In the genomic region with DNA sequence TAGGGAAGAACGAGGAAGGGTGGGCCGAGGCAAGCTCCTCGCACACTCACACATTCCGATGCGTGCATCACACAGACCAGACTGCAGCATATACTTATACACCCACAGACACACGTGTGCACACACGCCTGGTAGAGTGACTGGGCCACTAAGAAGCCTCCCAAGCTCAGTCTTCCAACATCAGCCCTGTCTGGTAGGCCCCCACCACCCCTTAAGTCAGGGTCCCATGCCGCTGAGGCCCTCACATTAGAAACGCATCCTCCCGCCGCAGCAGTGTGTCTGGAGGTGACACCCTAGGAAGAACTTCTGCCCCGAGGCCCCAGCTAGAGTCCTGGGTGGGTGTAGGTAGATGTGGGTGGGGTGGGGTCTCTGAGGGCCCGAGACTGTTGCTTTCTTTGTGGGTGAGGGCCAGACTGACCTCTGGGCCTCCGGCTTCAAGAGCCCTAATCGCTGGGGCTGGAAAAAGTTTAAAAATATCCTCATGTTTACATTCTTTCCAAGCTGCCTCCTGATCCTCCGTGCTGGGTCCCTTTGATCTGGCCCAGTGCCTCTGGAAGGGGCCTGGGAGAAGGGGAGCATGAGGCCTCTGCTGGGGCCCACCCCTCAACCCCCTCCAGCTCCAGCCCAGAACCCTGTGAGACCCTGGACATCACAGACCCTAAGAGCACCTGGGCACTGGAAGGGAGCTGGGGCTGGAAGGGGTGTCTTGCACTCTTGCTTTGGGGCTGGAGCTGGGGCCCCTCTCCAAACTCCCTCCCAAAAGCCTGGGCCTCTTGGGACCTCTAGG, we compare ENCODE assay signal across 18 cellular contexts. TPM values are rescaled to one million over a fixed set of nuclear protein-coding genes. Genes with fewer than 3 reads are reported as not detected.
DNase-seq lines count a peak whose midpoint lies in the region; ATAC-seq, FAIRE-seq and TF ChIP-seq lines count a peak whose summit lies in the region.
"Had no signal": no experiment of that assay in that cellular context is flagged by ENCODE, and none has a peak within 500 bp of the region (broad histone marks: within the 10 kb centered on the region; RNA-seq: fewer than 3 reads in every experiment).

No MANE protein-coding gene starts in this region.

- no peak overlapping the region for H3K4me2 ChIP-seq in keratinocyte (ENCODE audit: control insufficient read depth, extremely low read depth, insufficient read depth, low read depth, low read length)

- H3K4me1 Mint-ChIP-seq in chondrocyte (ENCODE audit: low read depth): peaks cover 37% of the 10 kb centered on the region

- no peak overlapping the region for H2AFZ ChIP-seq in keratinocyte (ENCODE audit: control insufficient read depth, low read length)

- H3K4me3 ChIP-seq in keratinocyte (ENCODE audit: control insufficient read depth in 2 of 3, extremely low read depth in 1 of 3, insufficient read depth in 2 of 3, low read depth in 1 of 3, low read length in 3 of 3): no peak overlapping the region
- peak overlapping the region in 2 of 3 donors; percentile 41 to 59 for H3K4me3 ChIP-seq in skeletal muscle tissue (ENCODE audit: low read length in 3 of 3)

- no peaks in the 10 kb centered on the region for H3K9me3 ChIP-seq in keratinocyte (ENCODE audit: control insufficient read depth, low read depth, low read length)
- H3K9me3 ChIP-seq in skeletal muscle tissue (ENCODE audit: control insufficient read depth in 3 of 3, low read length in 3 of 3): no peaks in the 10 kb centered on the region

- H3K4me3 Mint-ChIP-seq in chondrocyte (ENCODE audit: unreplicated experiment): peak overlapping the region; percentile 16
- H3K4me3 Mint-ChIP-seq: activated naive CD4-positive, alpha-beta T cell treated with anti-CD3 and anti-CD28 coated beads, Interleukin-2, amount 10 ng/mL, durations not matched to agents 7 days and 5 days had no signal

- H3K27ac ChIP-seq in keratinocyte (ENCODE audit: control insufficient read depth, insufficient read depth, low read length) (no peak overlapping the region), skeletal muscle tissue (ENCODE audit: low read depth, low read length) (peak overlapping the region; percentile 93)

- H3K27me3 ChIP-seq in keratinocyte (ENCODE audit: control insufficient read depth, extremely low read depth, insufficient read depth, low read length) (peaks cover 3% of the 10 kb centered on the region), skeletal muscle tissue (ENCODE audit: control insufficient read depth in 3 of 3, insufficient read depth in 3 of 3, low read length in 3 of 3) (no peaks in the 10 kb centered on the region)

- no peaks in the 10 kb centered on the region for H4K20me1 ChIP-seq in keratinocyte (ENCODE audit: control insufficient read depth, extremely low read depth, insufficient read depth, low read length)

- dilution Hi-C loops in keratinocyte (cut with MboI; ENCODE audit: extremely low pct_ligation_motif_present, low sequenced_read_pairs): no loop called here

- no peak for TF ChIP-seq CTCF in chondrocyte (IDR thresholded peaks at IDR 0.05)
- TF ChIP-seq CTCF in keratinocyte (optimal IDR thresholded peaks at IDR 0.05 in 1 of 3, IDR thresholded peaks at IDR 0.05 in 1 of 3, conservative IDR thresholded peaks at IDR 0.05 in 1 of 3; ENCODE audit: extremely low read depth in 1 of 3, insufficient read depth in 2 of 3, low read length in 3 of 3): no peak

- no peaks in the 10 kb centered on the region for H3K9me1 ChIP-seq in keratinocyte (ENCODE audit: control insufficient read depth, extremely low read depth, insufficient read depth, low read length)

- H3K9me3 Mint-ChIP-seq in chondrocyte (ENCODE audit: low read depth): no peaks in the 10 kb centered on the region
- H3K9me3 Mint-ChIP-seq: activated naive CD4-positive, alpha-beta T cell treated with anti-CD3 and anti-CD28 coated beads, Interleukin-2, amount 10 ng/mL, durations not matched to agents 7 days and 5 days had no signal

- peaks cover 6% of the 10 kb centered on the region for H3K27me3 Mint-ChIP-seq in chondrocyte (ENCODE audit: low read depth)

- H3K36me3 Mint-ChIP-seq in chondrocyte (ENCODE audit: low read depth): no peaks in the 10 kb centered on the region
- H3K36me3 Mint-ChIP-seq: activated naive CD4-positive, alpha-beta T cell treated with anti-CD3 and anti-CD28 coated beads, Interleukin-2, amount 10 ng/mL, durations not matched to agents 7 days and 5 days had no signal

- no peaks in the 10 kb centered on the region for H3K36me3 ChIP-seq in keratinocyte (ENCODE audit: control insufficient read depth in 2 of 2, extremely low read depth in 1 of 2, insufficient read depth in 2 of 2, low read length in 2 of 2)
- H3K36me3 ChIP-seq in skeletal muscle tissue (ENCODE audit: control insufficient read depth in 3 of 3, insufficient read depth in 3 of 3, low read length in 3 of 3): no peaks in the 10 kb centered on the region

- H3K9ac ChIP-seq in keratinocyte (ENCODE audit: control insufficient read depth, extremely low read depth, insufficient read depth, low read length): no peak overlapping the region
- H3K9ac ChIP-seq in skeletal muscle tissue (ENCODE audit: low read depth in 1 of 3, low read length in 3 of 3): peak overlapping the region in 2 of 3 donors; percentile 48 to 62

- H3K4me1 ChIP-seq in keratinocyte (ENCODE audit: control insufficient read depth, extremely low read depth, insufficient read depth, low read length) (peaks cover 9% of the 10 kb centered on the region), skeletal muscle tissue (ENCODE audit: control insufficient read depth in 3 of 3, insufficient read depth in 3 of 3, low read length in 3 of 3) (peaks cover 64 to 70% (median 67%) of the 10 kb centered on the region in 3 donors)

- no peak for ATAC-seq in GM21381 (IDR thresholded peaks at IDR 0.05; ENCODE audit: unreplicated experiment)
- ATAC-seq in HG02571 (IDR thresholded peaks at IDR 0.05; ENCODE audit: unreplicated experiment): no peak

- H3K27ac Mint-ChIP-seq in chondrocyte (ENCODE audit: unreplicated experiment): peak overlapping the region; percentile 49
- H3K27ac Mint-ChIP-seq: activated naive CD4-positive, alpha-beta T cell treated with anti-CD3 and anti-CD28 coated beads, Interleukin-2, amount 10 ng/mL, durations not matched to agents 7 days and 5 days had no signal

- no peak for TF ChIP-seq POLR2A in GM12891 (IDR thresholded peaks at IDR 0.05; ENCODE audit: low read depth, low read length)

- no peaks in the 10 kb centered on the region for H3K79me2 ChIP-seq in keratinocyte (ENCODE audit: control insufficient read depth, insufficient read depth, low read length)

- DNase-seq in GM12891 (ENCODE audit: insufficient read length, low spot score): peak; percentile 11
- peak; percentile 65 for DNase-seq in chondrocyte (ENCODE audit: low spot score)
- DNase-seq in keratinocyte (ENCODE audit: low read depth, low spot score): peak; percentile 49
- no peak for DNase-seq in activated CD4-positive, CD25-positive, alpha-beta regulatory T cell (lab: John Stamatoyannopoulos, UW)
- no peak for DNase-seq in SIG-M5 treated with dmso at 0.1 percent for 504 hours (lab: John Stamatoyannopoulos, UW; ENCODE audit: unreplicated experiment)
- DNase-seq: activated CD8-positive, alpha-beta memory T cell treated with anti-CD3 and anti-CD28 coated beads for 24 hours; NCI-H1092 treated with DMSO at 0.1 percent for 48 hours; NCI-H446 treated with DMSO at 0.1 percent for 48 hours; occipital lobe had no signal

- FAIRE-seq in GM12891 (lab: Jason Lieb, UNC) (no peak), keratinocyte (lab: Jason Lieb, UNC) (no peak)
- FAIRE-seq: RCC 7860 had no signal

RNA-seq across cellular contexts. Expression of gene CDH16, which starts 13.6 kb away (rescaled TPM):
- not detected for polyA plus RNA-seq in GM12891 (2012; ENCODE audit: low read depth, missing spikeins)
- total RNA-seq in chondrocyte: not detected in 3 replicates
- 0.16 to 2.1 TPM (median 0.45 TPM) in 3 replicates for polyA plus RNA-seq in keratinocyte
- 0.44 TPM for polyA plus RNA-seq in keratinocyte (2011; ENCODE audit: low read depth)
- polyA plus RNA-seq in keratinocyte (2011; cell fraction: cytosol; rRNA removed): 0.50 and 0.60 TPM in 2 replicates
- 0.33 and 0.49 TPM in 2 replicates for polyA plus RNA-seq in keratinocyte (2011; cell fraction: nucleus; rRNA removed)
- polyA plus RNA-seq in keratinocyte (2012; ENCODE audit: low replicate concordance): 0.39 and 3.9 TPM in 2 replicates
- polyA minus RNA-seq in keratinocyte: 0.33 to 1.6 TPM (median 0.35 TPM) in 3 replicates
- polyA minus RNA-seq in keratinocyte (2011; cell fraction: cytosol; rRNA and poly(A)+ RNA removed): 1.2 TPM
- 0.32 TPM in 1 of 2 replicates, not detected in the other for polyA minus RNA-seq in keratinocyte (2011; cell fraction: nucleus; rRNA and poly(A)+ RNA removed)
- total RNA-seq in skeletal muscle tissue: not detected
- total RNA-seq: cerebellum, Daoy, H4, HT1080, occipital lobe had no signal

RNA-seq across cellular contexts. Expression of gene RRAD, which starts 20.3 kb away (rescaled TPM):
- polyA plus RNA-seq in GM12891 (2012; ENCODE audit: low read depth, missing spikeins): 2.7 TPM
- 0.75 to 6.5 TPM (median 4.4 TPM) in 3 replicates for total RNA-seq in chondrocyte
- 0.67 to 12.8 TPM (median 2.7 TPM) in 3 replicates for polyA plus RNA-seq in keratinocyte
- 68.6 TPM for polyA plus RNA-seq in keratinocyte (2011; ENCODE audit: low read depth)
- 1.8 and 2.3 TPM in 2 replicates for polyA plus RNA-seq in keratinocyte (2011; cell fraction: cytosol; rRNA removed)
- 3.3 and 5.0 TPM in 2 replicates for polyA plus RNA-seq in keratinocyte (2011; cell fraction: nucleus; rRNA removed)
- 1.3 and 29.5 TPM in 2 replicates for polyA plus RNA-seq in keratinocyte (2012; ENCODE audit: low replicate concordance)
- polyA minus RNA-seq in keratinocyte: 0.33 to 4.6 TPM (median 1.2 TPM) in 3 replicates
- 3.8 TPM for polyA minus RNA-seq in keratinocyte (2011; cell fraction: cytosol; rRNA and poly(A)+ RNA removed)
- 3.2 and 5.4 TPM in 2 replicates for polyA minus RNA-seq in keratinocyte (2011; cell fraction: nucleus; rRNA and poly(A)+ RNA removed)
- 19.3 TPM for total RNA-seq in skeletal muscle tissue
- total RNA-seq: H4, HT1080 had no signal

RNA-seq across cellular contexts. Expression of gene PDP2, which starts 24.7 kb away (rescaled TPM):
- 1.7 TPM for polyA plus RNA-seq in GM12891 (2012; ENCODE audit: low read depth, missing spikeins)
- total RNA-seq in chondrocyte (8.5 to 9.2 TPM (median 9.0 TPM) in 3 replicates), skeletal muscle tissue (2.6 TPM)
- 16.5 to 18.5 TPM (median 17.3 TPM) in 3 replicates for polyA plus RNA-seq in keratinocyte
- 3.3 TPM for polyA plus RNA-seq in keratinocyte (2011; ENCODE audit: low read depth)
- 7.0 and 12.8 TPM in 2 replicates for polyA plus RNA-seq in keratinocyte (2011; cell fraction: cytosol; rRNA removed)
- 19.5 and 20.4 TPM in 2 replicates for polyA plus RNA-seq in keratinocyte (2011; cell fraction: nucleus; rRNA removed)
- polyA plus RNA-seq in keratinocyte (2012; ENCODE audit: low replicate concordance): 6.8 and 10.6 TPM in 2 replicates
- 43.5 to 49.3 TPM (median 44.3 TPM) in 3 replicates for polyA minus RNA-seq in keratinocyte
- polyA minus RNA-seq in keratinocyte (2011; cell fraction: cytosol; rRNA and poly(A)+ RNA removed): 16.9 TPM
- polyA minus RNA-seq in keratinocyte (2011; cell fraction: nucleus; rRNA and poly(A)+ RNA removed): 22.5 and 28.0 TPM in 2 replicates

RNA-seq across cellular contexts. Expression of gene CIAO2B, which starts 29.2 kb away (rescaled TPM):
- 140 TPM for polyA plus RNA-seq in GM12891 (2012; ENCODE audit: low read depth, missing spikeins)
- 55.9 to 64.9 TPM (median 61.3 TPM) in 3 replicates for total RNA-seq in chondrocyte
- 99.6 to 149 TPM (median 105 TPM) in 3 replicates for polyA plus RNA-seq in keratinocyte
- polyA plus RNA-seq in keratinocyte (2011; ENCODE audit: low read depth): 42.6 TPM
- 79.5 and 85.2 TPM in 2 replicates for polyA plus RNA-seq in keratinocyte (2011; cell fraction: cytosol; rRNA removed)
- polyA plus RNA-seq in keratinocyte (2011; cell fraction: nucleus; rRNA removed): 47.0 and 59.8 TPM in 2 replicates
- polyA plus RNA-seq in keratinocyte (2012; ENCODE audit: low replicate concordance): 126 and 200 TPM in 2 replicates
- 117 to 140 TPM (median 117 TPM) in 3 replicates for polyA minus RNA-seq in keratinocyte
- 115 TPM for polyA minus RNA-seq in keratinocyte (2011; cell fraction: cytosol; rRNA and poly(A)+ RNA removed)
- 10.9 and 17.1 TPM in 2 replicates for polyA minus RNA-seq in keratinocyte (2011; cell fraction: nucleus; rRNA and poly(A)+ RNA removed)
- 95.0 TPM for total RNA-seq in skeletal muscle tissue

RNA-seq across cellular contexts. Expression of gene CES2, which starts 30.3 kb away (rescaled TPM):
- polyA plus RNA-seq in GM12891 (2012; ENCODE audit: low read depth, missing spikeins): 11.6 TPM
- total RNA-seq in chondrocyte (25.2 to 27.9 TPM (median 26.0 TPM) in 3 replicates), skeletal muscle tissue (15.7 TPM)
- 37.5 to 93.4 TPM (median 41.6 TPM) in 3 replicates for polyA plus RNA-seq in keratinocyte
- polyA plus RNA-seq in keratinocyte (2011; ENCODE audit: low read depth): 52.3 TPM
- 25.3 and 38.7 TPM in 2 replicates for polyA plus RNA-seq in keratinocyte (2011; cell fraction: cytosol; rRNA removed)
- polyA plus RNA-seq in keratinocyte (2011; cell fraction: nucleus; rRNA removed): 87.7 and 87.8 TPM in 2 replicates
- polyA plus RNA-seq in keratinocyte (2012; ENCODE audit: low replicate concordance): 35.9 and 108 TPM in 2 replicates
- polyA minus RNA-seq in keratinocyte: 40.6 to 65.9 TPM (median 45.8 TPM) in 3 replicates
- polyA minus RNA-seq in keratinocyte (2011; cell fraction: cytosol; rRNA and poly(A)+ RNA removed): 83.6 TPM
- 65.7 and 100 TPM in 2 replicates for polyA minus RNA-seq in keratinocyte (2011; cell fraction: nucleus; rRNA and poly(A)+ RNA removed)

Comparison
In these comparisons a context has a peak if more than half of its experiments do, and no peak if none do; other contexts are left out.
1. DNase-seq: peak in GM12891 (single experiment), chondrocyte (single experiment) and keratinocyte (single experiment); none in activated CD4-positive, CD25-positive, alpha-beta regulatory T cell (0 of 4) and SIG-M5 treated with dmso at 0.1 percent for 504 hours (single experiment).
2. H3K4me3 ChIP-seq: peak in skeletal muscle tissue (2 of 3); none in keratinocyte (0 of 3).